ENCODE assay signal across 2 cellular contexts in genomic region chr4:112083587-112084347, GRCh38.
TF ChIP-seq lines count a peak whose summit lies in the region.

No MANE protein-coding gene starts in this region.

TF ChIP-seq in HCT116, 20 proteins besides CTCF, POLR2A, EP300 and RAD21 (continued from another document):
- TF ChIP-seq REST (IDR thresholded peaks at IDR 0.05; ENCODE audit: low read depth), result no peak
- TF ChIP-seq EGR1 (IDR thresholded peaks at IDR 0.05; ENCODE audit: low read depth), result no peak
- no peak for TF ChIP-seq CBX3 (IDR thresholded peaks at IDR 0.05; ENCODE audit: low read depth)
- TF ChIP-seq SIN3A (IDR thresholded peaks at IDR 0.05; ENCODE audit: low read depth), result no peak
- no peak for TF ChIP-seq EZH2phosphoT487 (IDR thresholded peaks at IDR 0.05; ENCODE audit: borderline replicate concordance)
- peak; percentile 21; the same call in 1 of the 2 replicates for TF ChIP-seq MAX (IDR thresholded peaks at IDR 0.05)

TF ChIP-seq in SK-N-SH, 30 proteins besides CTCF, POLR2A, EP300 and RAD21 (continued from another document):
- TF ChIP-seq REST (IDR thresholded peaks at IDR 0.05; ENCODE audit: low read depth, low read length) (no peak), NFIC (IDR thresholded peaks at IDR 0.05; ENCODE audit: borderline replicate concordance) (no peak), TCF12 (IDR thresholded peaks at IDR 0.05) (no peak), PBX3 (IDR thresholded peaks at IDR 0.05) (no peak), FOSL2 (IDR thresholded peaks at IDR 0.05; ENCODE audit: borderline replicate concordance, low read depth) (no peak), FOXJ3 (CRISPR knock-in tag; IDR thresholded peaks at IDR 0.05) (no peak), RFX5 (IDR thresholded peaks at IDR 0.05; ENCODE audit: low read length) (no peak), TEAD4 (IDR thresholded peaks at IDR 0.05; ENCODE audit: borderline replicate concordance, insufficient read depth) (no peak; the same call in 1 of the 2 replicates), JUND (IDR thresholded peaks at IDR 0.05) (no peak), SIN3A (IDR thresholded peaks at IDR 0.05; ENCODE audit: borderline replicate concordance, low read depth, low read length) (no peak)
